In genomic region chr19:48617146-48617937, GRCh38 we compare ENCODE assay signal across 1 cellular context.
TF ChIP-seq lines count a peak whose summit lies in the region.

No MANE protein-coding gene starts in this region.

TF ChIP-seq in HEK293, 187 proteins besides CTCF, POLR2A, EP300 and RAD21 (continued from another document):
- TF ChIP-seq PATZ1 (tag by site-specific recombination; IDR thresholded peaks at IDR 0.05) (no peak), ZBTB8A (tag by site-specific recombination; IDR thresholded peaks at IDR 0.05) (no peak), ZNF391 (tag by site-specific recombination; IDR thresholded peaks at IDR 0.05; ENCODE audit: borderline replicate concordance, low read depth) (no peak), ZNF157 (tag by site-specific recombination; IDR thresholded peaks at IDR 0.05) (no peak)
